1 cellular context compared by ENCODE assay signal in the genomic region with DNA sequence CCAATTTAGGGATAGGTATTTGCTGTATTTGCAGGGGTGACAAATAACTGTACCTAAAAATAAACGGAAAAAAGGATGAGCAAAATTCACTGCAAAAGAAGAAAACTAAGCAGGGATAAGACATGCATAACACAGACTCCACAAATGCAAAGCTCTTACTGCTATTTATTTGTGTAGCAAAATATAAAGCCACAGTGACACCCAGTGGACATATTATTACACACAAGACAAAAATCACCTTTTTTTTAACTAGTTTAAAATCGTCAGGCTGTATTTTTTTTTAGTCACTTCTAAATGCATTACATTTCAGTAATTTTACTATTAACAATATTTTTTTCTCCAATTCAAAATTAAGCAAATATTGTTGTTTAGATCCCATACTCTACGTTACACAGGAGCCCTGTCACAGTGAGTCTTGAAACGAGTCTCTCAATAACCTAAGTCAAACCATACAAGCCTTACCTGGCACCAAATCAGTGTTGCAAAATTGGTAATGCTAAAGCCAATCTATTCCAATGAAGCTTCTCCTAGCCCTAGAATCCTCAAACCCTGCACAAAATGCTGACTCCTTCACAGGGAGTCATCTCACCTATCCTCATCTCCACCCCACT.
TF ChIP-seq lines count a peak whose summit lies in the region.

No MANE protein-coding gene starts in this region.

TF ChIP-seq in GM12878, 131 proteins besides CTCF, POLR2A, EP300 and RAD21:
- TF ChIP-seq SMC3 (IDR thresholded peaks at IDR 0.05; ENCODE audit: borderline replicate concordance, low read length): peak; percentile 27; the same call in 1 of the 2 replicates
- TF ChIP-seq ZBTB11 (CRISPR knock-in tag; IDR thresholded peaks at IDR 0.05): no peak
